ENCODE assay signal across 8 cellular contexts in genomic region chr1:23554481-23555224, GRCh38. TPM values are rescaled to one million over a fixed set of nuclear protein-coding genes. Genes with fewer than 3 reads are reported as not detected.
DNase-seq lines count a peak whose midpoint lies in the region; ATAC-seq and FAIRE-seq lines count a peak whose summit lies in the region.

No MANE protein-coding gene starts in this region.

- peak; percentile 35 for ATAC-seq in GM21786 (IDR thresholded peaks at IDR 0.05; ENCODE audit: unreplicated experiment)

- DNase-seq in EH (ENCODE audit: low read depth): peak; percentile 94
- DNase-seq in LoVo (ENCODE audit: low spot score): peak; percentile 89
- peak; percentile 97 for DNase-seq in RPMI8226
- peak; percentile 71 for DNase-seq in activated gamma-delta T cell treated with anti-CD3 and anti-CD28 coated beads, Interleukin-2, amount 50 U/mL, for 16 hours (ENCODE audit: low read depth)
- peak; percentile 91 for DNase-seq in frontal cortex (ENCODE audit: low spot score in 2 of 2)
- DNase-seq in nucleus accumbens (lab: John Stamatoyannopoulos, UW): peak in 54 of 56 donors; percentile 25 to 91 (median 74)
- DNase-seq in superior temporal gyrus (ENCODE audit: extremely low spot score): peak; percentile 84

- FAIRE-seq in frontal cortex (lab: Jason Lieb, UNC): no peak

RNA-seq across cellular contexts. Expression of gene ID3, which starts 4.6 kb away (rescaled TPM):
- total RNA-seq in frontal cortex: 22.4 TPM

RNA-seq across cellular contexts. Expression of gene E2F2, which starts 23.6 kb away (rescaled TPM):
- total RNA-seq in frontal cortex: 1.2 TPM

Comparison
In these comparisons a context has a peak if more than half of its experiments do, and no peak if none do; other contexts are left out.
1. Peak in every context shown above with its lines: DNase-seq and ATAC-seq.